In genomic region chr1:85681087-85681486, GRCh38 we compare ENCODE assay signal across 15 cellular contexts. TPM values are rescaled to one million over a fixed set of nuclear protein-coding genes. Genes with fewer than 3 reads are reported as not detected.
DNase-seq lines count a peak whose midpoint lies in the region; ATAC-seq and TF ChIP-seq lines count a peak whose summit lies in the region.
"Had no signal": no experiment of that assay in that cellular context is flagged by ENCODE, and none has a peak within 500 bp of the region (broad histone marks: within the 10 kb centered on the region; RNA-seq: fewer than 3 reads in every experiment).

No MANE protein-coding gene starts in this region.

- no peak overlapping the region for H3K4me3 ChIP-seq in choroid plexus epithelial cell (ENCODE audit: low read depth, low read length)
- no peak overlapping the region for H3K4me3 ChIP-seq in kidney epithelial cell (ENCODE audit: low read depth, low read length)
- H3K4me3 ChIP-seq in sigmoid colon: no peak overlapping the region
- H3K4me3 ChIP-seq: adrenal gland, SJCRH30 had no signal

- no peaks in the 10 kb centered on the region for H3K36me3 ChIP-seq in kidney epithelial cell (ENCODE audit: control insufficient read depth, insufficient read depth, low read length)
- H3K36me3 ChIP-seq in sigmoid colon: peaks cover 0 to 30% (median 9%) of the 10 kb centered on the region in 4 donors

- DNase-seq in Right ventricle myocardium inferior (ENCODE audit: missing footprints) (no peak), cardiac septum (ENCODE audit: low spot score) (no peak), choroid plexus epithelial cell (ENCODE audit: low read depth) (peak; percentile 74), kidney epithelial cell (ENCODE audit: low read depth) (peak; percentile 75), stromal cell of bone marrow (ENCODE audit: low read depth) (peak; percentile 33), UCSD-AML1 (lab: John Stamatoyannopoulos, UW; ENCODE audit: unreplicated experiment) (no peak), sigmoid colon (no peak), T1000 (lab: John Stamatoyannopoulos, UW) (no peak)
- DNase-seq: activated B cell treated with CpG ODN at 0.5 μM for 24 hours; effector CD4-positive, alpha-beta T cell; NCI-H524 treated with DMSO at 0.1 percent for 48 hours; SJCRH30; stimulated activated CD4-positive, alpha-beta T cell treated with anti-CD3 and anti-CD28 coated beads, Interleukin-12 subunit alpha, Interleukin-12 subunit beta, amount 100 ng/mL, for 4 hours had no signal

- intact Hi-C loops in Right ventricle myocardium inferior (cut with DNase I): no loop called here
- intact Hi-C loops in cardiac septum (cut with DNase I): no loop called here
- intact Hi-C loops in sigmoid colon (cut with DNase I): no loop called here

- TF ChIP-seq EP300 in sigmoid colon (IDR thresholded peaks at IDR 0.05): no peak

- peaks cover 0 to 16% (median 2%) of the 10 kb centered on the region in 4 donors for H3K4me1 ChIP-seq in sigmoid colon
- H3K4me1 ChIP-seq: SJCRH30 had no signal

- no peaks in the 10 kb centered on the region for H3K9me3 ChIP-seq in sigmoid colon
- H3K9me3 ChIP-seq: adrenal gland, SJCRH30 had no signal

- TF ChIP-seq CTCF in choroid plexus epithelial cell (conservative IDR thresholded peaks at IDR 0.05; ENCODE audit: low read depth, low read length) (no peak), kidney epithelial cell (IDR thresholded peaks at IDR 0.05; ENCODE audit: insufficient read depth, low read length, poor library complexity, severe bottlenecking) (no peak), sigmoid colon (IDR thresholded peaks at IDR 0.05) (no peak)

- H3K27me3 ChIP-seq in kidney epithelial cell (ENCODE audit: control insufficient read depth, insufficient read depth, low read length) (no peaks in the 10 kb centered on the region), sigmoid colon (no peaks in the 10 kb centered on the region)
- H3K27me3 ChIP-seq: adrenal gland, SJCRH30 had no signal

- no peak for TF ChIP-seq POLR2A in sigmoid colon (IDR thresholded peaks at IDR 0.05)

- 35 to 53% methylated on average over 2 of the region's 2 CpGs for WGBS in sigmoid colon, 2 donors

- ATAC-seq in Right ventricle myocardium inferior: peak; percentile 63

- no peak overlapping the region for H3K27ac ChIP-seq in sigmoid colon
- H3K27ac ChIP-seq: adrenal gland, HL-60, SJCRH30 had no signal

RNA-seq across cellular contexts. Expression of gene ZNHIT6, which starts 27.1 kb away (rescaled TPM):
- total RNA-seq in Right ventricle myocardium inferior: 8.8 TPM
- 13.3 TPM for total RNA-seq in cardiac septum
- 18.8 and 23.1 TPM in 2 replicates for total RNA-seq in kidney epithelial cell
- 10 to 100 TPM; 12.5 to 20.0 (median 15.8) TPM for total RNA-seq in sigmoid colon
- 10 to 100 TPM in 1 of 3 donors, 1 to 10 TPM in 2; 3.9 to 10.7 (median 6.0) TPM for polyA plus RNA-seq in sigmoid colon

Comparison
In these comparisons a context has a peak if more than half of its experiments do, and no peak if none do; other contexts are left out.
1. DNase-seq: peak in choroid plexus epithelial cell (single experiment), kidney epithelial cell (single experiment) and stromal cell of bone marrow (single experiment); none in Right ventricle myocardium inferior (single experiment), cardiac septum (single experiment), UCSD-AML1 (single experiment), sigmoid colon (single experiment) and T1000 (single experiment).